ENCODE assay signal across 8 cellular contexts in the genomic region with DNA sequence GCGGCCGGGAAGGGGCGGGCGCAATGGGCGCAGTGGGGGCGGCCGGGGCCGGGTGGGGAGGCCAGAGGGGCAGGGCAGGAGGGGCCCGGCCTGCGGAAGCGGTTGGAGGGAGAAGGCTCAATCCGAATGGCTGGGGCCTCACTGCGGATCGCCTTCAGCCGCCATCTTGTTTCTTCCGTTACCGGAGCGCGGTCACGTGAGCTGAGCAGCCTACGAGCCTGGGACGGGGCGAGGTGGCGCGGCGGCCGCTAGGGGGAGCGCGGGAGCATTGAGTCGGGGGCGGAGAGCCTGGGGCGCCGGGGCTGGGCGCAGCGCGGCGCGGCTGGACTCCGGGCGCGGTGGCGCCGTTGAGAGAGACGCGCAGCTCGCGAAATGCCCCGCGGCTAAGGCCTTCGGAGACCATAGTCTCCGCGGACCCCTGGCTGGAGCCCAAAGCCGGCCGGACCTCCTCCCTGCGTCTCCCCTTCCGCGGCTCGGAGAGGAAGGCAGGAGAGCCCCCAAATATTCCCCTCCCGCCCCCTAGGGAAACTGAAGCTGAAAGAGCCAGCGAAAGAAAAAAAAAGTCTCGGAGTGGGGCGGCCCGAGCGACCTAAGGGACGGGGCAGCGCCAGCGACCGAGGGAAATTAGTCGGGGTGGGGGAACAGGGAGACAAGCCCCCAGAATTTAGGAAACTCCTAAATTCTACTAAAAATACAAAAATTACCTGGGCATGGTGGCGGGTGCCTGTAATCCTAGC. TPM values are rescaled to one million over a fixed set of nuclear protein-coding genes. Genes with fewer than 3 reads are reported as not detected.
DNase-seq lines count a peak whose midpoint lies in the region; ATAC-seq and TF ChIP-seq lines count a peak whose summit lies in the region.
"Not testable (repeated sequence)": the region's sequence is repeated elsewhere in the genome, so short reads cannot be mapped to it uniquely, and the experiment has no call there.

A gene (minus strand): TSS at position 190 of the 737 bp plus-strand sequence. CDS start 22,221 bp downstream, outside the sequence.

- TF ChIP-seq CTCF in GM13977 (IDR thresholded peaks at IDR 0.05; ENCODE audit: extremely low read depth, insufficient read depth, missing control alignments) (peak; percentile 99), adrenal gland (IDR thresholded peaks at IDR 0.05) (peak; percentile 49 to 99 (median 80)), heart right ventricle (IDR thresholded peaks at IDR 0.05) (peak; percentile 84 to 99 (median 97)), upper lobe of left lung (IDR thresholded peaks at IDR 0.05) (peak; percentile 98 to 99 (median 99))

- DNase-seq in GM13977 (ENCODE audit: low spot score) (peak; percentile 90), NCI-H1436 treated with DMSO at 0.1 percent for 48 hours (lab: John Stamatoyannopoulos, UW) (peak; percentile 57), T follicular helper cell (ENCODE audit: low read depth) (peak; percentile 99), adrenal gland (peak; percentile 97 to 100 (median 99)), heart right ventricle (peak; percentile 96 to 100), posterior cingulate gyrus (peak; percentile 95 to 100 (median 99)), upper lobe of left lung (peak; percentile 100)

- not testable (repeated sequence) for TF ChIP-seq EP300 in upper lobe of left lung (IDR thresholded peaks at IDR 0.05)

- TF ChIP-seq POLR2A in adrenal gland (IDR thresholded peaks at IDR 0.05) (peak; percentile 74 to 91), upper lobe of left lung (IDR thresholded peaks at IDR 0.05) (peak in 3 of 4 donors; percentile 72 to 91 (median 78))

- peak within 1 kb of the TSS; percentile 72 to 95 (median 94) for H3K27ac ChIP-seq in adrenal gland
- H3K27ac ChIP-seq in heart right ventricle: peak within 1 kb of the TSS; percentile 73 to 97 (median 93)
- H3K27ac ChIP-seq in upper lobe of left lung: peak within 1 kb of the TSS; percentile 93 to 100 (median 99)

- not testable (repeated sequence) for H3K4me1 ChIP-seq in adrenal gland (replicated peaks in 1 of 2); upper lobe of left lung
- H3K4me1 ChIP-seq in heart right ventricle: peaks cover 0 to 23% (median 5%) of the 10 kb centered on the region in 9 donors

- H3K4me3 ChIP-seq in adrenal gland (peak within 1 kb of the TSS in 3 of 4 donors; percentile 48 to 86 (median 60)), heart right ventricle (peak within 1 kb of the TSS; percentile 39 to 89 (median 68)), upper lobe of left lung (peak within 1 kb of the TSS; percentile 43 to 85 (median 73))

- intact Hi-C loops in adrenal gland (cut with DNase I); posterior cingulate gyrus (cut with DNase I): not testable (repeated sequence)
- intact Hi-C loops in heart right ventricle (cut with DNase I): loop anchor here in 1 of 10 donors (10.0 kb wide), 1 partner anchor 275 kb away; no protein-coding TSS in a partner anchor

- not testable (repeated sequence) for H3K36me3 ChIP-seq in adrenal gland (replicated peaks in 1 of 2); heart right ventricle; upper lobe of left lung

- H3K9me3 ChIP-seq in adrenal gland (replicated peaks in 1 of 3); heart right ventricle; upper lobe of left lung: not testable (repeated sequence)

- in situ Hi-C loops in GM13977 (cut with MboI; ENCODE audit: low pct_unique_long_range_greater_than_20kb, low sequenced_read_pairs, unreplicated experiment): not testable (repeated sequence)

- ATAC-seq in HG02870 (IDR thresholded peaks at IDR 0.05; ENCODE audit: unreplicated experiment) (peak; percentile 89), heart right ventricle (peak; percentile 99 to 100 (median 100)), upper lobe of left lung (ENCODE audit: low FRiP score in 2 of 2) (peak; percentile 100)

- H3K27me3 ChIP-seq in adrenal gland, heart right ventricle, upper lobe of left lung: not testable (repeated sequence)

- 1 to 4% (median 2%) methylated on average over 12 to 70 of the region's 70 CpGs for WGBS in adrenal gland, 4 donors
- WGBS in heart right ventricle, 2 donors: 2% methylated on average over 51 to 70 of the region's 70 CpGs
- WGBS in upper lobe of left lung, 2 donors: 2 to 3% methylated on average over 27 to 56 of the region's 70 CpGs

RNA-seq across cellular contexts. Expression of the gene that starts here (rescaled TPM):
- total RNA-seq in adrenal gland (10 to 100 TPM in 1 of 8 donors, 1 to 10 TPM in 7; 1.4 to 11.4 (median 5.6) TPM), heart right ventricle (1 to 10 TPM; 1.2 to 5.9 (median 3.8) TPM), upper lobe of left lung (10 to 100 TPM in 5 of 6 donors, 1 to 10 TPM in 1; 4.0 to 13.6 (median 10.4) TPM)
- polyA plus RNA-seq in adrenal gland (10 to 100 TPM in 2 of 3 donors, 1 to 10 TPM in 1; 4.9 to 19.1 (median 10.3) TPM), heart right ventricle (1 to 10 TPM; 1.0 to 3.4 TPM)

Comparison
In these comparisons a context has a peak if more than half of its experiments do, and no peak if none do; other contexts are left out.
1. Peak in every context shown above with its lines: DNase-seq, ATAC-seq, H3K4me3 ChIP-seq and H3K27ac ChIP-seq.